In the genomic region with DNA sequence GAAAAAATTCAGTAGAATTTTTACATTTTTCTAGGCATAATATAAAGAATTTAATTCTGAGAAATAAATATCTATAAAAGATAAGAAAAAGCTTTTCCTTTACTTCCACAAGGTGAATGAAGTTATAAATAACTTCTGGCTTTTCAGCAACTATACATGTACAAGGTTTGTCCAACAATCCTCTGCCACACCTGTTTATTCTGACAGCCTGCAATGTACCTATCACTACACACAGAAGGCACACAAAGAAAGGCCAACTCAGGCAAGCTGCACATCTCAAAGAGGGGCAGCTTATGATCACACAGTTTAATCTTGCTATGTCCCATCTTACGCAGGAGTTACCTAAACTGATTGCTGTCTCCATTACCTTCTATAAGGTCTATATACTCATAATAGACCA, we compare ENCODE assay signal across 20 cellular contexts.
DNase-seq lines count a peak whose midpoint lies in the region; ATAC-seq, FAIRE-seq and TF ChIP-seq lines count a peak whose summit lies in the region.
"Had no signal": no experiment of that assay in that cellular context is flagged by ENCODE, and none has a peak within 500 bp of the region (broad histone marks: within the 10 kb centered on the region; RNA-seq: fewer than 3 reads in every experiment).

No MANE protein-coding gene starts in this region.

- no peak overlapping the region for H2AK5ac ChIP-seq in mesenchymal stem cell (ENCODE audit: low read length, severe bottlenecking)

- DNase-seq in GM12891 (ENCODE audit: insufficient read length, low spot score): no peak
- no peak for DNase-seq in dorsolateral prefrontal cortex
- DNase-seq in mucosa of descending colon: no peak
- DNase-seq in MV-4-11 (lab: John Stamatoyannopoulos, UW): no peak
- DNase-seq in NCI-H2227 (lab: John Stamatoyannopoulos, UW; ENCODE audit: unreplicated experiment): no peak
- no peak for DNase-seq in mesenchymal stem cell
- DNase-seq: AML-193; Caco-2; Calu3; CD4-positive, alpha-beta T cell; CD8-positive, alpha-beta T cell; DMS79 treated with DMSO at 0.1 percent for 48 hours; GF-D8 had no signal

- intact Hi-C loops in dorsolateral prefrontal cortex (cut with DNase I) (loop anchor here (5.0 kb wide), 2 partner anchors 99 to 269 kb away; partner anchors contain the start of gene CDK5R1 (in 1 of the 2)), mucosa of descending colon (cut with DNase I, micrococcal nuclease) (no loop called here)

- H4K8ac ChIP-seq in mesenchymal stem cell (ENCODE audit: low read length): no peak overlapping the region

- H3K4me1 ChIP-seq in mucosa of descending colon (ENCODE audit: low read depth) (no peaks in the 10 kb centered on the region), mesenchymal stem cell (ENCODE audit: control insufficient read depth, insufficient read depth, low read depth, low read length) (no peaks in the 10 kb centered on the region)
- H3K4me1 ChIP-seq: A549, Caco-2 had no signal

- H3K27me3 ChIP-seq in dorsolateral prefrontal cortex (no peaks in the 10 kb centered on the region), mesenchymal stem cell (ENCODE audit: control insufficient read depth in 1 of 2, insufficient read depth in 1 of 2, low read length in 2 of 2) (no peaks in the 10 kb centered on the region)
- H3K27me3 ChIP-seq: BLaER1 treated with 17β-estradiol and CSF1 and Interleukin-3, amounts not matched to agents 10 nM and 100 nM had no signal

- H3K36me3 ChIP-seq in mucosa of descending colon (ENCODE audit: low read depth): peaks cover 14% of the 10 kb centered on the region
- H3K36me3 ChIP-seq in mesenchymal stem cell (ENCODE audit: control insufficient read depth in 1 of 2, insufficient read depth in 2 of 2, low read depth in 1 of 2, low read length in 2 of 2): peaks cover 0 to 49% of the 10 kb centered on the region in 2 experiments
- H3K36me3 ChIP-seq: BLaER1 treated with 17β-estradiol and CSF1 and Interleukin-3, amounts not matched to agents 10 nM and 100 nM had no signal

- H2BK120ac ChIP-seq in mesenchymal stem cell (ENCODE audit: low read depth, low read length): no peak overlapping the region

- H2AFZ ChIP-seq in mesenchymal stem cell (ENCODE audit: low read depth, low read length): no peak overlapping the region

- H3K4me3 ChIP-seq in dorsolateral prefrontal cortex: no peak overlapping the region
- no peak overlapping the region for H3K4me3 ChIP-seq in mucosa of descending colon
- H3K4me3 ChIP-seq in mesenchymal stem cell (ENCODE audit: insufficient read depth in 1 of 2, low read depth in 1 of 2, low read length in 2 of 2): no peak overlapping the region
- H3K4me3 ChIP-seq: A549; BLaER1 treated with 17β-estradiol and CSF1 and Interleukin-3, amounts not matched to agents 10 nM and 100 nM had no signal

- peak; percentile 5 for FAIRE-seq in GM12891 (lab: Jason Lieb, UNC)
- FAIRE-seq: D721Med, G401.6, GM18507 had no signal

- 92% methylated on average over 1 of the region's 1 CpG for WGBS in mesenchymal stem cell

- H2BK12ac ChIP-seq in mesenchymal stem cell (ENCODE audit: low read length in 2 of 2): no peak overlapping the region

- no peak overlapping the region for H4K91ac ChIP-seq in mesenchymal stem cell (ENCODE audit: low read length)

- TF ChIP-seq CTCF in dorsolateral prefrontal cortex (IDR thresholded peaks at IDR 0.05 in 54 of 56, conservative IDR thresholded peaks at IDR 0.05 in 2 of 56; ENCODE audit: low read depth in 1 of 56, partially characterized antibody in 56 of 56) (no peak), mucosa of descending colon (IDR thresholded peaks at IDR 0.05) (no peak)

- peak; percentile 60 for ATAC-seq in mucosa of descending colon
- ATAC-seq: A549; CD8-positive, alpha-beta T cell had no signal

- H3K14ac ChIP-seq in mesenchymal stem cell (ENCODE audit: low read length in 2 of 2): no peak overlapping the region

- H3K27ac ChIP-seq in dorsolateral prefrontal cortex (peak overlapping the region in 33 of 59 donors; percentile 5 to 95 (median 81)), mesenchymal stem cell (ENCODE audit: low read length, poor library complexity, severe bottlenecking) (no peak overlapping the region)
- H3K27ac ChIP-seq: 22Rv1; A549; BLaER1 treated with 17β-estradiol and CSF1 and Interleukin-3, amounts not matched to agents 10 nM and 100 nM; C4-2B had no signal

- H3K23ac ChIP-seq in mesenchymal stem cell (ENCODE audit: low read length in 2 of 2): no peak overlapping the region

- no peak for TF ChIP-seq POLR2A in GM12891 (IDR thresholded peaks at IDR 0.05; ENCODE audit: low read depth, low read length)

- no peak overlapping the region for H3K9ac ChIP-seq in mesenchymal stem cell (ENCODE audit: low read length)
- H3K9ac ChIP-seq: BLaER1 treated with 17β-estradiol and CSF1 and Interleukin-3, amounts not matched to agents 10 nM and 100 nM had no signal

- H3K4me2 ChIP-seq in mesenchymal stem cell (ENCODE audit: low read length, poor library complexity, severe bottlenecking): no peak overlapping the region
- H3K4me2 ChIP-seq: A549; BLaER1 treated with 17β-estradiol and CSF1 and Interleukin-3, amounts not matched to agents 10 nM and 100 nM had no signal

- H2BK5ac ChIP-seq in mesenchymal stem cell (ENCODE audit: low read depth, low read length, poor library complexity, severe bottlenecking): no peak overlapping the region

- H3K18ac ChIP-seq in mesenchymal stem cell (ENCODE audit: low read depth in 1 of 2, low read length in 2 of 2): no peak overlapping the region

- H3K9me3 ChIP-seq in mucosa of descending colon: no peaks in the 10 kb centered on the region
- no peaks in the 10 kb centered on the region for H3K9me3 ChIP-seq in mesenchymal stem cell (ENCODE audit: control insufficient read depth, low read length)
- H3K9me3 ChIP-seq: A549; BLaER1 treated with 17β-estradiol and CSF1 and Interleukin-3, amounts not matched to agents 10 nM and 100 nM; Caco-2 had no signal

- H3K79me1 ChIP-seq in mesenchymal stem cell (replicated peaks; ENCODE audit: low read length, poor library complexity, severe bottlenecking): no peaks in the 10 kb centered on the region

- H3K4ac ChIP-seq in mesenchymal stem cell (ENCODE audit: low read depth in 1 of 2, low read length in 2 of 2): no peak overlapping the region

- no peak overlapping the region for H2BK15ac ChIP-seq in mesenchymal stem cell (ENCODE audit: low read depth, poor library complexity, severe bottlenecking)

TF ChIP-seq in GM12891, 5 proteins besides CTCF, POLR2A, EP300 and RAD21:
- TF ChIP-seq POLR2AphosphoS5 (IDR thresholded peaks at IDR 0.05; ENCODE audit: low read depth, low read length): no peak
- TF ChIP-seq POU2F2 (IDR thresholded peaks at IDR 0.05; ENCODE audit: low read depth, low read length): no peak
- no peak for TF ChIP-seq PAX5 (IDR thresholded peaks at IDR 0.05; ENCODE audit: insufficient read depth, low read length, severe bottlenecking)
- no peak for TF ChIP-seq SPI1 (IDR thresholded peaks at IDR 0.05; ENCODE audit: low read depth, low read length)
- no peak for TF ChIP-seq TAF1 (IDR thresholded peaks at IDR 0.05; ENCODE audit: low read depth, low read length)

Comparison
In these comparisons a context has a peak if more than half of its experiments do, and no peak if none do; other contexts are left out.
1. intact Hi-C loops: an anchor here in dorsolateral prefrontal cortex (5.0 kb wide); none called in mucosa of descending colon.